Comparison of ENCODE assay signal across 13 cellular contexts in the genomic region with DNA sequence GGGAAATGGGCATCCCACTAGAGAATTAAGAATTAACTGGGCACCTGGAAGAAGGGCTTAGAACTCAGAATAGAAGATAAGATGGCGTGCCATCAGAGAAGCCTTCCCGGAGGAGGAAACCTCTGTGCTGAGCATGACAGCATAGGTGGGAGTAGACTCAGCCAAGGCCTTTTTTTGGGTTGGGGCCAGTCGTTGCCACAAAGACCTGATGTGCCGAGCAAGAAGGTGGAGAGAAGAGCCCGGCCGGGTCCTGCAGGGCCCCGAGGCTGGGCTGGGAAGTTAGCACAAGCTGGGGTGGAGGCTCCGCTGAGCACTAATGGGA. TPM values are rescaled to one million over a fixed set of nuclear protein-coding genes. Genes with fewer than 3 reads are reported as not detected.
DNase-seq lines count a peak whose midpoint lies in the region; ATAC-seq, FAIRE-seq and TF ChIP-seq lines count a peak whose summit lies in the region.
"Had no signal": no experiment of that assay in that cellular context is flagged by ENCODE, and none has a peak within 500 bp of the region (broad histone marks: within the 10 kb centered on the region; RNA-seq: fewer than 3 reads in every experiment).

No MANE protein-coding gene starts in this region.

- H3K36me3 ChIP-seq in BLaER1 treated with 17β-estradiol and CSF1 and Interleukin-3, amounts not matched to agents 10 nM and 100 nM = no peaks in the 10 kb centered on the region
- no peaks in the 10 kb centered on the region for H3K36me3 ChIP-seq in GM23338 (ENCODE audit: insufficient read depth)
- no peaks in the 10 kb centered on the region for H3K36me3 ChIP-seq in K562 (ENCODE audit: control insufficient read depth, insufficient read depth, low read length)
- no peaks in the 10 kb centered on the region for H3K36me3 ChIP-seq in neural progenitor cell
- H3K36me3 ChIP-seq in tibial artery = no peaks in the 10 kb centered on the region

- H3K79me2 ChIP-seq in GM23338 (replicated peaks; ENCODE audit: insufficient read depth) = no peaks in the 10 kb centered on the region
- no peaks in the 10 kb centered on the region for H3K79me2 ChIP-seq in K562 (ENCODE audit: control insufficient read depth, insufficient read depth, low read length)
- no peaks in the 10 kb centered on the region for H3K79me2 ChIP-seq in neural progenitor cell (ENCODE audit: low read depth)

- H3K27ac Mint-ChIP-seq in GM23338 (no peak overlapping the region), neural progenitor cell (no peak overlapping the region)

- H3K4me1 ChIP-seq in BLaER1 treated with 17β-estradiol and CSF1 and Interleukin-3, amounts not matched to agents 10 nM and 100 nM = peaks cover 8 to 22% (median 14%) of the 10 kb centered on the region in 10 experiments; a peak in 19 of 20 replicates
- H3K4me1 ChIP-seq in GM23338 (ENCODE audit: insufficient read depth) = peaks cover 7% of the 10 kb centered on the region; the same call in 1 of the 2 replicates
- H3K4me1 ChIP-seq in K562 (replicated peaks in 1 of 2; ENCODE audit: control insufficient read depth in 2 of 2, insufficient read depth in 2 of 2, low read length in 2 of 2) = peaks cover 0 to 21% of the 10 kb centered on the region in 2 experiments; a peak in 3 of 5 replicates
- peaks cover 5% of the 10 kb centered on the region for H3K4me1 ChIP-seq in neural progenitor cell
- H3K4me1 ChIP-seq in tibial artery = peaks cover 0 to 17% (median 13%) of the 10 kb centered on the region in 4 donors

- no peaks in the 10 kb centered on the region for H3K9me1 ChIP-seq in K562 (ENCODE audit: control insufficient read depth, insufficient read depth, low read length)

- no peak for FAIRE-seq in K562 (lab: Jason Lieb, UNC)
- FAIRE-seq: HTR-8/SVneo, RCC 7860 had no signal

- no peak for TF ChIP-seq EP300 in K562 (IDR thresholded peaks at IDR 0.05; ENCODE audit: low read length)

- H3K9ac ChIP-seq in BLaER1 treated with 17β-estradiol and CSF1 and Interleukin-3, amounts not matched to agents 10 nM and 100 nM = peak overlapping the region in 2 of 11 experiments; percentile 77; a peak in 1 of 22 replicates
- H3K9ac ChIP-seq in K562 (ENCODE audit: insufficient read depth in 1 of 2, low read depth in 2 of 2, low read length in 2 of 2) = no peak overlapping the region
- H3K9ac ChIP-seq in neural progenitor cell = no peak overlapping the region

- peak overlapping the region in 8 of 11 experiments; percentile 84 to 97 (median 92); a peak in 15 of 22 replicates for H3K4me2 ChIP-seq in BLaER1 treated with 17β-estradiol and CSF1 and Interleukin-3, amounts not matched to agents 10 nM and 100 nM
- H3K4me2 ChIP-seq in GM23338 = peak overlapping the region; percentile 81
- H3K4me2 ChIP-seq in K562 (ENCODE audit: insufficient read depth, low read length) = no peak overlapping the region
- H3K4me2 ChIP-seq in neural progenitor cell = no peak overlapping the region

- H3K4me3 Mint-ChIP-seq in GM23338 = peak overlapping the region; percentile 79
- peak overlapping the region; percentile 81 for H3K4me3 Mint-ChIP-seq in neural progenitor cell

- intact Hi-C loops in K562 (cut with micrococcal nuclease) (no loop called here), tibial artery (cut with DNase I; ENCODE audit: low total_unique reads) (no loop called here)

- H3K27ac ChIP-seq in BLaER1 treated with 17β-estradiol and CSF1 and Interleukin-3, amounts not matched to agents 10 nM and 100 nM = no peak overlapping the region
- H3K27ac ChIP-seq in GM23338 (ENCODE audit: low read depth) (no peak overlapping the region), K562 (ENCODE audit: extremely low read depth, low read depth, low read length) (no peak overlapping the region), neural progenitor cell (no peak overlapping the region), tibial artery (no peak overlapping the region)

- TF ChIP-seq RAD21 in K562 (CRISPR knock-in tag; conservative IDR thresholded peaks at IDR 0.05 in 1 of 2, IDR thresholded peaks at IDR 0.05 in 1 of 2) = no peak

- in situ Hi-C loops in K562 (cut with MboI) = no loop called here

- no peaks in the 10 kb centered on the region; the same call in 2 of the 3 replicates for H3K36me3 Mint-ChIP-seq in GM23338 (ENCODE audit: low read depth)
- no peaks in the 10 kb centered on the region for H3K36me3 Mint-ChIP-seq in neural progenitor cell

- H3K9me3 Mint-ChIP-seq in GM23338 (no peaks in the 10 kb centered on the region), neural progenitor cell (no peaks in the 10 kb centered on the region)

- POLR2A ChIA-PET in K562 (lab: Yijun Ruan, JAX) = no interaction called here

- no peak for TF ChIP-seq CTCF in GM23338 (conservative IDR thresholded peaks at IDR 0.05; ENCODE audit: low read depth in 2 of 2)
- TF ChIP-seq CTCF in K562 (IDR thresholded peaks at IDR 0.05 in 2 of 3, conservative IDR thresholded peaks at IDR 0.05 in 1 of 3; ENCODE audit: insufficient read depth in 2 of 3, low read depth in 1 of 3, low read length in 3 of 3) = no peak
- no peak for TF ChIP-seq CTCF in neural progenitor cell (IDR thresholded peaks at IDR 0.05)
- TF ChIP-seq CTCF in tibial artery (IDR thresholded peaks at IDR 0.05) = no peak

- TF ChIP-seq POLR2A in K562 (conservative IDR thresholded peaks at IDR 0.05) = no peak

- H3K4me1 Mint-ChIP-seq in GM23338 (peaks cover 13% of the 10 kb centered on the region), neural progenitor cell (peaks cover 18% of the 10 kb centered on the region)

- no peaks in the 10 kb centered on the region for H3K9me3 ChIP-seq in BLaER1 treated with 17β-estradiol and CSF1 and Interleukin-3, amounts not matched to agents 10 nM and 100 nM (replicated peaks in 1 of 11)
- H3K9me3 ChIP-seq in K562 (replicated peaks; ENCODE audit: control insufficient read depth, insufficient read depth, low read depth, low read length) (no peaks in the 10 kb centered on the region), neural progenitor cell (ENCODE audit: low read depth) (no peaks in the 10 kb centered on the region), tibial artery (no peaks in the 10 kb centered on the region)

- WGBS in K562 (ENCODE audit: insufficient coverage, low coverage, missing lambda C conversion rate) = 32% methylated on average over 5 of the region's 8 CpGs

- ATAC-seq in GM23338 (no peak; the same call in 2 of the 3 replicates), K562 (no peak)

- H3F3A ChIP-seq in GM23338 (replicated peaks; ENCODE audit: low read depth) = peaks cover 9% of the 10 kb centered on the region; the same call in 1 of the 2 replicates
- H3F3A ChIP-seq in neural progenitor cell (ENCODE audit: low read depth) = peaks cover 17% of the 10 kb centered on the region

- H3K27me3 ChIP-seq in BLaER1 treated with 17β-estradiol and CSF1 and Interleukin-3, amounts not matched to agents 10 nM and 100 nM = peaks cover 17 to 44% (median 32%) of the 10 kb centered on the region in 11 experiments; a peak in 21 of 22 replicates
- H3K27me3 ChIP-seq in GM23338 (ENCODE audit: insufficient read depth) (peaks cover 32% of the 10 kb centered on the region), K562 (ENCODE audit: control insufficient read depth in 2 of 2, insufficient read depth in 2 of 2, low read length in 2 of 2) (peaks cover 25 to 45% of the 10 kb centered on the region in 2 experiments), neural progenitor cell (peaks cover 57% of the 10 kb centered on the region), tibial artery (peaks cover 5 to 62% of the 10 kb centered on the region in 2 donors)

- DNase-seq in GM23338 (ENCODE audit: low spot score) = no peak
- DNase-seq in K562 (ENCODE audit: extremely low read depth in 1 of 4, low spot score in 3 of 4) = no peak
- no peak for DNase-seq in neural progenitor cell (ENCODE audit: low spot score)
- DNase-seq in SW 1271 (lab: John Stamatoyannopoulos, UW) = no peak
- DNase-seq in HuH-7.5 (ENCODE audit: low spot score) = no peak
- DNase-seq in tibial artery = no peak
- DNase-seq: midbrain; NCI-H1105; NCI-H446; stimulated activated naive CD4-positive, alpha-beta T cell treated with Interleukin-2 at 50 U/mL for 16 hours had no signal

- CTCF ChIA-PET in K562 (lab: Yijun Ruan, JAX; ENCODE audit: low intra/inter-chr PET ratio) = interaction anchor here (2.8 kb wide), 1 partner anchor 136 kb away, joined by 22 read pairs; no protein-coding TSS in a partner anchor

- BruUV-seq in K562 (replicated peaks; lab: Mats Ljungman, UMichigan) = no TSS peak

- H3K9me2 ChIP-seq in GM23338 (ENCODE audit: insufficient read depth) = no peaks in the 10 kb centered on the region

- peaks cover 34% of the 10 kb centered on the region for H3K27me3 Mint-ChIP-seq in GM23338 (ENCODE audit: insufficient read depth, low read depth, poor library complexity)
- H3K27me3 Mint-ChIP-seq in neural progenitor cell (ENCODE audit: insufficient read depth, low read depth) = peaks cover 21% of the 10 kb centered on the region

- H3K4me3 ChIP-seq in BLaER1 treated with 17β-estradiol and CSF1 and Interleukin-3, amounts not matched to agents 10 nM and 100 nM = peak overlapping the region in 3 of 10 experiments; percentile 58 to 68 (median 62); a peak in 3 of 20 replicates
- H3K4me3 ChIP-seq in GM23338 (peak overlapping the region; percentile 67; the same call in 1 of the 2 replicates), K562 (no peak overlapping the region), neural progenitor cell (no peak overlapping the region), tibial artery (no peak overlapping the region)

- H2AFZ ChIP-seq in GM23338 (0 out of 2 replicates have a peak overlapping the region, but pooled peaks have one; percentile 91), K562 (ENCODE audit: low read depth, low read length) (no peak overlapping the region), neural progenitor cell (replicated peaks) (no peak overlapping the region)

- H4K20me1 ChIP-seq in BLaER1 treated with 17β-estradiol and CSF1 and Interleukin-3, amounts not matched to agents 10 nM and 100 nM = peaks cover 0 to 31% (median 18%) of the 10 kb centered on the region in 11 experiments; a peak in 15 of 22 replicates
- H4K20me1 ChIP-seq in GM23338 (replicated peaks; ENCODE audit: insufficient read depth) (no peaks in the 10 kb centered on the region; the same call in 1 of the 2 replicates), K562 (replicated peaks; ENCODE audit: control insufficient read depth, insufficient read depth, low read length) (peaks cover 2% of the 10 kb centered on the region), neural progenitor cell (ENCODE audit: low read depth) (peaks cover 28% of the 10 kb centered on the region)

RNA-seq across cellular contexts. Expression of a gene that starts 1.1 kb away (rescaled TPM):
- total RNA-seq in GM23338 (2014; rRNA removed; shearing (Covaris generic)) = 65.1 and 65.6 TPM in 2 replicates
- polyA plus RNA-seq in GM23338 (2016; fragmentation: Nextera tagmentation; extraction: Ambion mirVana) (26.0 and 26.7 TPM in 2 replicates), K562 (2011; rRNA removed) (6.2 and 10.5 TPM in 2 replicates), K562 (2014; fragmentation: Illumina TruSeq; extraction: Trizol) (8.1 and 8.9 TPM in 2 replicates), K562 (2014; fragmentation: Nextera tagmentation; extraction: Ambion mirVana) (under 1 TPM; 0.62 to 0.66 TPM), K562 (2014; rRNA removed) (7.9 TPM in 2 replicates)
- total RNA-seq in K562 (2011; cell fraction: chromatin; rRNA removed; ENCODE audit: low replicate concordance) = 9.2 and 21.1 TPM in 2 replicates
- total RNA-seq in K562 (2011; cell fraction: nucleolus; rRNA removed) = 12.4 and 14.0 TPM in 2 replicates
- 9.8 and 10.8 TPM in 2 replicates for total RNA-seq in K562 (2011; cell fraction: nucleoplasm; rRNA removed)
- total RNA-seq in K562 (2014; rRNA removed) (14.2 and 16.6 TPM in 2 replicates), K562 (2014; rRNA removed; fragmentation: Illumina TruSeq; extraction: Trizol) (5.8 and 7.0 TPM in 2 replicates), K562 (2015; rRNA removed; fragmentation: Illumina TruSeq; extraction: Trizol) (9.8 and 11.5 TPM in 2 replicates), K562 (2021) (12.0 and 12.3 TPM in 2 replicates), neural progenitor cell (ENCODE audit: low replicate concordance) (10.2 and 19.1 TPM in 2 replicates)
- polyA plus RNA-seq in K562 (2011; cell fraction: cytosol; rRNA removed) = 5.7 and 10.3 TPM in 2 replicates
- polyA plus RNA-seq in K562 (2011; cell fraction: nucleus; rRNA removed) = 8.2 and 16.3 TPM in 2 replicates
- 8.3 and 12.2 TPM in 2 replicates for polyA plus RNA-seq in K562 (2012)
- polyA minus RNA-seq in K562 (2011; rRNA and poly(A)+ RNA removed) = 13.4 and 22.4 TPM in 2 replicates
- polyA minus RNA-seq in K562 (2011; cell fraction: cytosol; rRNA and poly(A)+ RNA removed) = 5.8 and 12.3 TPM in 2 replicates
- polyA minus RNA-seq in K562 (2011; cell fraction: nucleus; rRNA and poly(A)+ RNA removed) = 9.4 and 11.8 TPM in 2 replicates

Comparison
In these comparisons a context has a peak if more than half of its experiments do, and no peak if none do; other contexts are left out.
1. H3K4me2 ChIP-seq: peak in BLaER1 treated with 17β-estradiol and CSF1 and Interleukin-3, amounts not matched to agents 10 nM and 100 nM (8 of 11) and GM23338 (single experiment); none in K562 (single experiment) and neural progenitor cell (single experiment).